Comparison of ENCODE assay signal across 18 cellular contexts in genomic region chr4:108315699-108316098, GRCh38.
"Had no signal": no experiment of that assay in that cellular context is flagged by ENCODE, and none has a peak within 500 bp of the region (broad histone marks: within the 10 kb centered on the region; RNA-seq: fewer than 3 reads in every experiment).

No MANE protein-coding gene starts in this region.

- H3K9me3 ChIP-seq: colonic mucosa, esophagus squamous epithelium, psoas muscle, right lobe of liver had no signal

- H3K27ac Mint-ChIP-seq: activated B cell treated with CpG ODN at 0.5 μM for 24 hours; activated CD4-positive, alpha-beta memory T cell treated with anti-CD3 and anti-CD28 coated beads for 36 hours; activated T-helper 2 cell treated with anti-CD3 and anti-CD28 coated beads, Interferon-gamma antibody, Interleukin-2, Interleukin-4, amounts not matched to agents 10 μg/mL and 5 μg/mL and 100 μg/mL, durations not matched to agents 14 hours and 24 hours and 36 hours; nephron progenitor cell; stimulated activated naive B cell treated with anti-CD40 and anti-IgM and Interleukin-4, amounts not matched to agents 10 μg/mL and 1 μg/mL and 100 μg/mL, for 72 hours had no signal

- H3K4me1 Mint-ChIP-seq: activated B cell treated with CpG ODN at 0.5 μM for 24 hours had no signal

- H3K9me3 Mint-ChIP-seq: activated B cell treated with CpG ODN at 0.5 μM for 24 hours; activated CD4-positive, alpha-beta memory T cell treated with anti-CD3 and anti-CD28 coated beads for 36 hours; activated T-helper 2 cell treated with anti-CD3 and anti-CD28 coated beads, Interferon-gamma antibody, Interleukin-2, Interleukin-4, amounts not matched to agents 10 μg/mL and 5 μg/mL and 100 μg/mL, durations not matched to agents 14 hours and 24 hours and 36 hours had no signal

- ATAC-seq: foreskin keratinocyte; left colon; psoas muscle; right lobe of liver; stimulated activated naive B cell treated with anti-CD40 and anti-IgM and Interleukin-4, amounts not matched to agents 10 μg/mL and 1 μg/mL and 100 μg/mL, for 72 hours had no signal

- DNase-seq: activated B cell treated with CpG ODN at 0.5 μM for 24 hours; activated CD4-positive, alpha-beta memory T cell treated with anti-CD3 and anti-CD28 coated beads for 36 hours; activated CD8-positive, alpha-beta memory T cell treated with anti-CD3 and anti-CD28 coated beads, Interleukin-2, amount 50 U/mL, for 4 hours; caudate nucleus; colonic mucosa; esophagus squamous epithelium; foreskin keratinocyte; head of caudate nucleus; left colon; mammary epithelial cell; nephron progenitor cell; psoas muscle; right lobe of liver; spleen; stimulated activated CD4-positive, alpha-beta T cell treated with anti-CD3 and anti-CD28 coated beads, Interleukin-1b, Interleukin-23, amount 100 ng/mL, for 48 hours; stimulated activated naive B cell treated with anti-CD40 and anti-IgM and Interleukin-4, amounts not matched to agents 10 μg/mL and 1 μg/mL and 100 μg/mL, for 72 hours; trophoblast cell had no signal

- H3K4me3 Mint-ChIP-seq: activated B cell treated with CpG ODN at 0.5 μM for 24 hours; activated CD4-positive, alpha-beta memory T cell treated with anti-CD3 and anti-CD28 coated beads for 36 hours; nephron progenitor cell; stimulated activated naive B cell treated with anti-CD40 and anti-IgM and Interleukin-4, amounts not matched to agents 10 μg/mL and 1 μg/mL and 100 μg/mL, for 72 hours had no signal

- H3K27me3 Mint-ChIP-seq: activated B cell treated with CpG ODN at 0.5 μM for 24 hours; activated CD4-positive, alpha-beta memory T cell treated with anti-CD3 and anti-CD28 coated beads for 36 hours; stimulated activated naive B cell treated with anti-CD40 and anti-IgM and Interleukin-4, amounts not matched to agents 10 μg/mL and 1 μg/mL and 100 μg/mL, for 72 hours had no signal

- H3K36me3 ChIP-seq: colonic mucosa, esophagus squamous epithelium, right lobe of liver, spleen had no signal

- H3K27ac ChIP-seq: colonic mucosa, esophagus squamous epithelium, foreskin keratinocyte, psoas muscle, right lobe of liver, spleen had no signal

- H3K4me3 ChIP-seq: colonic mucosa, esophagus squamous epithelium, psoas muscle, right lobe of liver, spleen had no signal

- H3K27me3 ChIP-seq: colonic mucosa, esophagus squamous epithelium, right lobe of liver, spleen had no signal

- H3K4me1 ChIP-seq: colonic mucosa, esophagus squamous epithelium, foreskin keratinocyte, psoas muscle, right lobe of liver had no signal

- H3K36me3 Mint-ChIP-seq: activated CD4-positive, alpha-beta memory T cell treated with anti-CD3 and anti-CD28 coated beads for 36 hours; stimulated activated naive B cell treated with anti-CD40 and anti-IgM and Interleukin-4, amounts not matched to agents 10 μg/mL and 1 μg/mL and 100 μg/mL, for 72 hours had no signal
